ENCODE assay signal across 15 cellular contexts in the genomic region with DNA sequence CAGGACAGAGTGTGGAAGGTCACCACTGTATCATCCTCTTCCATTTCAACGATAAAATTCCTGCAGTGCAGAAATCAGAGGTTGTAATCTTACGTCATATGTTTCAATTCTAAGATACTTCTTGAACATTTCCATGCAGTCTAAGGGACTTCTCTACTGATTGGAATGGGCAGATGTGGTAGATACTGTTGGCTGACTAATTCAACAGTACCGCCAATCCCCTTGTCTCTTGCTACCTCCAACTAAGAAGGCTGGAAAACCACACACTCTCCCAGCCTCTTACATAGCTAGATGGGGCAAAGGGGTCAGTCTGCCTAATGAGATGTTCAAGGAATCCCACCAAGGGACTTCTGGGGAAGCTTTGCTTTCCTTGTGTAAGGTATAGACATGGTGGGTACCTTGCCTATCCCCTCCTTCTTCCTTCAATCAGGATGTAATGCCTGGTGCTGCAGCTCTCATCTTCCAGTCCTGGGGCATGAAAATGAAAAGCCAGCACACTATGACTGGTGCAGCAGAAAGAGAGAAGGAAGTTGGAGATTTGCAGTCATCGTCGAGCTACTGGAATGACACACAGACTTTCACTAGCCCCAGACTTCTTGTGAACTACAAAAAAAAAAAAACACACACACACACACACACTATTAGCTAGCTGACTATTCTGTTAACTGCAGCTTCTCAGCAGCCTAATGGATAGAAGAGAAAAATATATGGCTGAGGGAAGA.
DNase-seq lines count a peak whose midpoint lies in the region; ATAC-seq, FAIRE-seq and TF ChIP-seq lines count a peak whose summit lies in the region.
"Had no signal": no experiment of that assay in that cellular context is flagged by ENCODE, and none has a peak within 500 bp of the region (broad histone marks: within the 10 kb centered on the region; RNA-seq: fewer than 3 reads in every experiment).

No MANE protein-coding gene starts in this region.

- no peaks in the 10 kb centered on the region for H3K9me1 ChIP-seq in keratinocyte (ENCODE audit: control insufficient read depth, extremely low read depth, insufficient read depth, low read length)

- no peaks in the 10 kb centered on the region for H3K27me3 ChIP-seq in keratinocyte (ENCODE audit: control insufficient read depth, extremely low read depth, insufficient read depth, low read length)
- H3K27me3 ChIP-seq: esophagus muscularis mucosa had no signal

- H3K9me3 ChIP-seq in keratinocyte (ENCODE audit: control insufficient read depth, low read depth, low read length) = no peaks in the 10 kb centered on the region
- H3K9me3 ChIP-seq: esophagus muscularis mucosa had no signal

- H3K4me1 ChIP-seq in keratinocyte (ENCODE audit: control insufficient read depth, extremely low read depth, insufficient read depth, low read length) = peaks cover 70% of the 10 kb centered on the region

- peak; percentile 61 for FAIRE-seq in keratinocyte (lab: Jason Lieb, UNC)

- H3K4me2 ChIP-seq in keratinocyte (ENCODE audit: control insufficient read depth, extremely low read depth, insufficient read depth, low read depth, low read length) = peak overlapping the region; percentile 46

- no peak overlapping the region for H3K9ac ChIP-seq in keratinocyte (ENCODE audit: control insufficient read depth, extremely low read depth, insufficient read depth, low read length)

- dilution Hi-C loops in keratinocyte (cut with MboI; ENCODE audit: extremely low pct_ligation_motif_present, low sequenced_read_pairs) = no loop called here

- H3K27ac ChIP-seq in keratinocyte (ENCODE audit: control insufficient read depth, insufficient read depth, low read length) = peak overlapping the region; percentile 1
- H3K27ac ChIP-seq: esophagus muscularis mucosa had no signal

- DNase-seq in activated CD4-positive, alpha-beta T cell treated with anti-CD3 and anti-CD28 coated beads for 48 hours = peak; percentile 65
- no peak for DNase-seq in activated CD4-positive, alpha-beta T cell treated with anti-CD3 and anti-CD28 coated beads for 1 hour
- DNase-seq in keratinocyte (ENCODE audit: low read depth, low spot score) (no peak), SHP77 treated with DMSO at 0.1 percent for 48 hours (lab: John Stamatoyannopoulos, UW) (no peak), T-helper 9 cell (no peak)
- DNase-seq in activated CD8-positive, alpha-beta memory T cell treated with anti-CD3 and anti-CD28 coated beads for 24 hours = no peak
- DNase-seq: amygdala, H7, KG1, NCI-H748 treated with DMSO at 0.1 percent for 48 hours, posterior cingulate gyrus had no signal

- no peaks in the 10 kb centered on the region for H3K79me2 ChIP-seq in keratinocyte (ENCODE audit: control insufficient read depth, insufficient read depth, low read length)

- no peak overlapping the region for H2AFZ ChIP-seq in keratinocyte (ENCODE audit: control insufficient read depth, low read length)

- no peak overlapping the region for H3K4me3 ChIP-seq in keratinocyte (ENCODE audit: control insufficient read depth in 2 of 3, extremely low read depth in 1 of 3, insufficient read depth in 2 of 3, low read depth in 1 of 3, low read length in 3 of 3)
- H3K4me3 ChIP-seq: esophagus muscularis mucosa had no signal

- ATAC-seq in GM19395 (IDR thresholded peaks at IDR 0.05; ENCODE audit: unreplicated experiment) (peak; percentile 44), HG03432 (IDR thresholded peaks at IDR 0.05; ENCODE audit: unreplicated experiment) (peak; percentile 52)
- ATAC-seq: left lobe of liver had no signal

- H3K36me3 ChIP-seq in keratinocyte (ENCODE audit: control insufficient read depth in 2 of 2, extremely low read depth in 1 of 2, insufficient read depth in 2 of 2, low read length in 2 of 2) = no peaks in the 10 kb centered on the region
- H3K36me3 ChIP-seq: esophagus muscularis mucosa had no signal

- H4K20me1 ChIP-seq in keratinocyte (ENCODE audit: control insufficient read depth, extremely low read depth, insufficient read depth, low read length) = no peaks in the 10 kb centered on the region

- TF ChIP-seq CTCF in keratinocyte (optimal IDR thresholded peaks at IDR 0.05 in 1 of 3, IDR thresholded peaks at IDR 0.05 in 1 of 3, conservative IDR thresholded peaks at IDR 0.05 in 1 of 3; ENCODE audit: extremely low read depth in 1 of 3, insufficient read depth in 2 of 3, low read length in 3 of 3) = no peak
